Comparison of ENCODE assay signal across 8 cellular contexts in genomic region chr15:82850242-82850591, GRCh38. TPM values are rescaled to one million over a fixed set of nuclear protein-coding genes. Genes with fewer than 3 reads are reported as not detected.
DNase-seq lines count a peak whose midpoint lies in the region; ATAC-seq lines count a peak whose summit lies in the region.

No MANE protein-coding gene starts in this region.

- no peak for ATAC-seq in GM21529 (IDR thresholded peaks at IDR 0.05; ENCODE audit: unreplicated experiment)

- peaks cover 6% of the 10 kb centered on the region for H3K36me3 ChIP-seq in muscle layer of colon (ENCODE audit: insufficient read depth, low read length)

- H3K9me3 ChIP-seq in muscle layer of colon (ENCODE audit: low read length): no peaks in the 10 kb centered on the region

- no peaks in the 10 kb centered on the region for H3K27me3 ChIP-seq in muscle layer of colon (ENCODE audit: control insufficient read depth in 1 of 2, insufficient read depth in 2 of 2, low read length in 2 of 2)

- H3K4me1 ChIP-seq in muscle layer of colon (ENCODE audit: insufficient read depth, low read length): peaks cover 15% of the 10 kb centered on the region

- DNase-seq in Ammon's horn (ENCODE audit: low spot score): peak; percentile 40
- peak; percentile 13 for DNase-seq in NCI-H1694 (lab: John Stamatoyannopoulos, UW)
- peak; percentile 89 for DNase-seq in cerebellum (ENCODE audit: low spot score)
- no peak for DNase-seq in SKM-1 treated with dmso at 0.1 percent for 144 hours (lab: John Stamatoyannopoulos, UW; ENCODE audit: unreplicated experiment)
- DNase-seq in HuH-7.5 (ENCODE audit: low spot score): no peak
- no peak for DNase-seq in foreskin melanocyte

- H3K9ac ChIP-seq in muscle layer of colon (ENCODE audit: low read length): no peak overlapping the region

- peak overlapping the region in 1 of 2 donors; percentile 18 for H3K4me3 ChIP-seq in muscle layer of colon (ENCODE audit: low read depth in 1 of 2, low read length in 2 of 2)

- peak overlapping the region; percentile 27 for H3K27ac ChIP-seq in muscle layer of colon (ENCODE audit: low read depth, low read length)

RNA-seq across cellular contexts. Expression of gene WHAMM, which starts 40.8 kb away (rescaled TPM):
- total RNA-seq in cerebellum: 3.6 TPM

RNA-seq across cellular contexts. Expression of gene FSD2, which starts 44.3 kb away (rescaled TPM):
- total RNA-seq in cerebellum: not detected

Comparison
In these comparisons a context has a peak if more than half of its experiments do, and no peak if none do; other contexts are left out.
1. DNase-seq: peak in Ammon's horn (single experiment), NCI-H1694 (single experiment) and cerebellum (single experiment); none in SKM-1 treated with dmso at 0.1 percent for 144 hours (single experiment), HuH-7.5 (single experiment) and foreskin melanocyte (single experiment).